In the genomic region with DNA sequence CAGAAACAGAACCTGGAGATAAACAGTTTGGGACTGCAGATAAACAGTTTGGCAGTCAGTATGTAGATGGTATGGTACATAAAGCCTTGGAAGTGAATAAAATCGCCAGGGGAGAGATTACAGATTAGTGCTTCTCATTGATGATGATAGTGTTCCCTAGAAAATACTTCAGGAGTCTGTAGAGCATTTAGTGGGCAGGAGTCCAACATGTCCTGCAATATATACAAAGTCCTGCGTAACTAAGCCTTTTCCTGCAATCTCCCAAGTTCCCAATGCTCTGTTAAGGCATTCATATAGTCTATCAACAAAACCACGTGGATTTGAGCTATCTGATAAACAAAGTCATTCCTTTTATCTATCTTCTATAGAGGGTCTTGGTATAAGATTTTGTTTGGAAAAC, we compare ENCODE assay signal across 17 cellular contexts.
"Had no signal": no experiment of that assay in that cellular context is flagged by ENCODE, and none has a peak within 500 bp of the region (broad histone marks: within the 10 kb centered on the region; RNA-seq: fewer than 3 reads in every experiment).

No MANE protein-coding gene starts in this region.

- H3K27ac ChIP-seq: epithelial cell of prostate, spleen had no signal

- H3K27me3 ChIP-seq: spleen had no signal

- H3K9me3 ChIP-seq: spleen had no signal

- DNase-seq: activated CD4-positive, alpha-beta memory T cell treated with anti-CD3 and anti-CD28 coated beads, Interleukin-2, amount 10 ng/mL, durations not matched to agents 7 days and 5 days; activated CD4-positive, alpha-beta T cell treated with anti-CD3 and anti-CD28 coated beads for 48 hours; activated effector memory CD4-positive, alpha-beta T cell treated with Interleukin-2 at 50 U/mL for 16 hours; activated naive CD4-positive, alpha-beta T cell treated with anti-CD3 and anti-CD28 coated beads for 36 hours; activated naive CD8-positive, alpha-beta T cell treated with anti-CD3 and anti-CD28 coated beads, Interleukin-2, amount 10 ng/mL, durations not matched to agents 7 days and 5 days; activated T-cell treated with anti-CD3 and anti-CD28 coated beads, Interleukin-2, amount 50 U/mL, for 72 hours; cerebellar nuclear complex; cortex of kidney; foreskin melanocyte; hippocampal formation; left ventricle myocardium superior; nephron progenitor cell; nucleus accumbens; spleen; stimulated activated CD4-positive, alpha-beta T cell treated with anti-CD3 and anti-CD28 coated beads, Interleukin-4, amount 100 ng/mL, for 1 hour; stimulated activated naive CD4-positive, alpha-beta T cell treated with Interleukin-2 at 50 U/mL for 16 hours had no signal

- H3K4me3 ChIP-seq: spleen had no signal
